ENCODE assay signal across 23 cellular contexts in genomic region chr2:98829586-98830270, GRCh38.
A peak's percentile ranks its signal among the peaks of the same experiment; 100 is the strongest.
DNase-seq lines count a peak whose midpoint lies in the region; ATAC-seq lines count a peak whose summit lies in the region.
"Had no signal": no experiment of that assay in that cellular context is flagged by ENCODE, and none has a peak within 500 bp of the region (broad histone marks: within the 10 kb centered on the region; RNA-seq: fewer than 3 reads in every experiment).

No MANE protein-coding gene starts in this region.

- peaks cover 66% of the 10 kb centered on the region for H3K4me1 Mint-ChIP-seq in T-helper 2 cell treated with Interferon-gamma antibody and Interleukin-4, amounts not matched to agents 5 μg/mL and 100 μg/mL, for 36 hours (ENCODE audit: low read depth)
- H3K4me1 Mint-ChIP-seq in CD4-positive, alpha-beta memory T cell = peaks cover 53 to 92% (median 75%) of the 10 kb centered on the region in 4 donors
- peaks cover 62% of the 10 kb centered on the region for H3K4me1 Mint-ChIP-seq in activated CD8-positive, alpha-beta T cell treated with anti-CD3 and anti-CD28 coated beads, Interleukin-2, amount 10 ng/mL, durations not matched to agents 7 days and 5 days (ENCODE audit: low read depth)
- H3K4me1 Mint-ChIP-seq in naive thymus-derived CD8-positive, alpha-beta T cell = peaks cover 21 to 66% (median 45%) of the 10 kb centered on the region in 4 donors
- H3K4me1 Mint-ChIP-seq: nephron had no signal

- no peak for ATAC-seq in activated CD8-positive, alpha-beta T cell treated with anti-CD3 and anti-CD28 coated beads, Interleukin-2, amount 10 ng/mL, durations not matched to agents 7 days and 5 days
- no peak for ATAC-seq in naive thymus-derived CD8-positive, alpha-beta T cell
- ATAC-seq: A549, gastrocnemius medialis, left cardiac atrium, upper lobe of right lung had no signal

- peak overlapping the region; percentile 44 for H3K27ac ChIP-seq in CD4-positive, alpha-beta memory T cell (ENCODE audit: low read depth, low read length)
- H3K27ac ChIP-seq: A549, brain microvascular endothelial cell, gastrocnemius medialis, SJCRH30, upper lobe of right lung had no signal

- no peak overlapping the region for H3K4me3 ChIP-seq in CD4-positive, alpha-beta memory T cell (ENCODE audit: low read length in 2 of 2)
- H3K4me3 ChIP-seq: A549, gastrocnemius medialis, HAP-1, SJCRH30, upper lobe of right lung had no signal

- intact Hi-C loops in CD4-positive, alpha-beta memory T cell (cut with micrococcal nuclease) = no loop called here
- intact Hi-C loops in cardiac septum (cut with DNase I) = loop anchor here (10.0 kb wide), 1 partner anchor 415 kb away; no protein-coding TSS in a partner anchor

- H3K36me3 ChIP-seq in CD4-positive, alpha-beta memory T cell (ENCODE audit: insufficient read depth, low read length) = no peaks in the 10 kb centered on the region
- H3K36me3 ChIP-seq: brain microvascular endothelial cell, gastrocnemius medialis, HAP-1, SJCRH30, upper lobe of right lung had no signal

- H3K27ac Mint-ChIP-seq in T-helper 2 cell treated with Interferon-gamma antibody and Interleukin-4, amounts not matched to agents 5 μg/mL and 100 μg/mL, for 36 hours = no peak overlapping the region
- H3K27ac Mint-ChIP-seq in CD4-positive, alpha-beta memory T cell = peak overlapping the region; percentile 75 to 94 (median 91)
- peak overlapping the region; percentile 77 for H3K27ac Mint-ChIP-seq in activated CD8-positive, alpha-beta T cell treated with anti-CD3 and anti-CD28 coated beads, Interleukin-2, amount 10 ng/mL, durations not matched to agents 7 days and 5 days
- H3K27ac Mint-ChIP-seq in naive thymus-derived CD8-positive, alpha-beta T cell = peak overlapping the region; percentile 37 to 90 (median 78)
- H3K27ac Mint-ChIP-seq: nephron had no signal

- CTCF ChIA-PET in CD4-positive, alpha-beta memory T cell (lab: Charles Lee; ENCODE audit: partially characterized antibody) = interaction anchor here (1.1 to 2.9 kb wide), 8 partner anchors 13 to 1023 kb away, joined by 3 to 22 read pairs (median 4); no protein-coding TSS in a partner anchor
- CTCF ChIA-PET in activated CD8-positive, alpha-beta T cell treated with anti-CD3 and anti-CD28 coated beads, Interleukin-2, amount 10 ng/mL, durations not matched to agents 7 days and 5 days (lab: Charles Lee) = interaction anchor here (0.8 to 7.2 kb wide), 10 partner anchors 8 to 197 kb away, joined by 3 to 49 read pairs (median 4); no protein-coding TSS in a partner anchor

- peaks cover 61% of the 10 kb centered on the region for H3K4me1 ChIP-seq in CD4-positive, alpha-beta memory T cell (ENCODE audit: insufficient read depth, low read length)
- H3K4me1 ChIP-seq: A549, HAP-1, SJCRH30 had no signal

- H3K27me3 Mint-ChIP-seq in T-helper 2 cell treated with Interferon-gamma antibody and Interleukin-4, amounts not matched to agents 5 μg/mL and 100 μg/mL, for 36 hours (ENCODE audit: low read depth) = no peaks in the 10 kb centered on the region
- H3K27me3 Mint-ChIP-seq in CD4-positive, alpha-beta memory T cell = no peaks in the 10 kb centered on the region
- H3K27me3 Mint-ChIP-seq in activated CD8-positive, alpha-beta T cell treated with anti-CD3 and anti-CD28 coated beads, Interleukin-2, amount 10 ng/mL, durations not matched to agents 7 days and 5 days (ENCODE audit: low read depth) = no peaks in the 10 kb centered on the region
- H3K27me3 Mint-ChIP-seq in naive thymus-derived CD8-positive, alpha-beta T cell = no peaks in the 10 kb centered on the region

- H3K9me3 Mint-ChIP-seq in T-helper 2 cell treated with Interferon-gamma antibody and Interleukin-4, amounts not matched to agents 5 μg/mL and 100 μg/mL, for 36 hours = no peaks in the 10 kb centered on the region
- no peaks in the 10 kb centered on the region for H3K9me3 Mint-ChIP-seq in CD4-positive, alpha-beta memory T cell
- H3K9me3 Mint-ChIP-seq in activated CD8-positive, alpha-beta T cell treated with anti-CD3 and anti-CD28 coated beads, Interleukin-2, amount 10 ng/mL, durations not matched to agents 7 days and 5 days (ENCODE audit: insufficient read depth) = no peaks in the 10 kb centered on the region
- H3K9me3 Mint-ChIP-seq in naive thymus-derived CD8-positive, alpha-beta T cell = no peaks in the 10 kb centered on the region
- H3K9me3 Mint-ChIP-seq: nephron had no signal

- H3K4me3 Mint-ChIP-seq in T-helper 2 cell treated with Interferon-gamma antibody and Interleukin-4, amounts not matched to agents 5 μg/mL and 100 μg/mL, for 36 hours = peak overlapping the region; percentile 72
- H3K4me3 Mint-ChIP-seq in CD4-positive, alpha-beta memory T cell = peak overlapping the region in 7 of 8 donors; percentile 61 to 75 (median 70)
- no peak overlapping the region for H3K4me3 Mint-ChIP-seq in activated CD8-positive, alpha-beta T cell treated with anti-CD3 and anti-CD28 coated beads, Interleukin-2, amount 10 ng/mL, durations not matched to agents 7 days and 5 days
- peak overlapping the region in 6 of 10 donors; percentile 24 to 72 (median 44) for H3K4me3 Mint-ChIP-seq in naive thymus-derived CD8-positive, alpha-beta T cell
- H3K4me3 Mint-ChIP-seq: nephron had no signal

- no peaks in the 10 kb centered on the region for H3K27me3 ChIP-seq in CD4-positive, alpha-beta memory T cell (ENCODE audit: insufficient read depth, low read length)
- H3K27me3 ChIP-seq: gastrocnemius medialis, upper lobe of right lung had no signal

- H3K9me3 ChIP-seq in CD4-positive, alpha-beta memory T cell (ENCODE audit: control insufficient read depth in 1 of 2, low read length in 2 of 2) = no peaks in the 10 kb centered on the region
- H3K9me3 ChIP-seq: A549, gastrocnemius medialis, HAP-1, SJCRH30, upper lobe of right lung had no signal

- no peaks in the 10 kb centered on the region for H3K36me3 Mint-ChIP-seq in T-helper 2 cell treated with Interferon-gamma antibody and Interleukin-4, amounts not matched to agents 5 μg/mL and 100 μg/mL, for 36 hours (ENCODE audit: low read depth)
- H3K36me3 Mint-ChIP-seq in CD4-positive, alpha-beta memory T cell = peaks cover 0 to 1% of the 10 kb centered on the region in 2 donors
- H3K36me3 Mint-ChIP-seq in activated CD8-positive, alpha-beta T cell treated with anti-CD3 and anti-CD28 coated beads, Interleukin-2, amount 10 ng/mL, durations not matched to agents 7 days and 5 days (ENCODE audit: low read depth) = no peaks in the 10 kb centered on the region
- no peaks in the 10 kb centered on the region for H3K36me3 Mint-ChIP-seq in naive thymus-derived CD8-positive, alpha-beta T cell

- no peak for DNase-seq in T-helper 2 cell treated with Interferon-gamma antibody and Interleukin-4, amounts not matched to agents 5 μg/mL and 100 μg/mL, for 36 hours (ENCODE audit: low spot score)
- no peak for DNase-seq in T-helper 2 cell
- no peak for DNase-seq in CD4-positive, alpha-beta memory T cell
- no peak for DNase-seq in activated CD8-positive, alpha-beta T cell treated with anti-CD3 and anti-CD28 coated beads, Interleukin-2, amount 10 ng/mL, durations not matched to agents 7 days and 5 days
- DNase-seq in naive thymus-derived CD8-positive, alpha-beta T cell = no peak
- no peak for DNase-seq in NCI-H2081 treated with DMSO at 0.1 percent for 48 hours (lab: John Stamatoyannopoulos, UW)
- DNase-seq in HuH-7.5 (ENCODE audit: low spot score) = no peak
- no peak for DNase-seq in cardiac septum (ENCODE audit: low spot score)
- DNase-seq: activated CD4-positive, CD25-positive, alpha-beta regulatory T cell treated with anti-CD3 and anti-CD28 coated beads, Interleukin-2, amount 50 U/mL, for 72 hours; brain microvascular endothelial cell; C1 segment of cervical spinal cord; dermis blood vessel endothelial cell; DMS79; gastrocnemius medialis; left cardiac atrium; mesenchymal stem cell; NCI-H774; SJCRH30; stimulated activated CD4-positive, alpha-beta T cell treated with anti-CD3 and anti-CD28 coated beads, Interleukin-2, amount 100 ng/mL, for 48 hours; upper lobe of right lung had no signal

- POLR2A ChIA-PET in CD4-positive, alpha-beta memory T cell (lab: Charles Lee; ENCODE audit: partially characterized antibody) = interaction anchor here (1.2 to 19.4 kb wide), 10 partner anchors 58 to 196 kb away, joined by 3 to 209 read pairs (median 3); partner anchors contain the start of gene MGAT4A
- POLR2A ChIA-PET in activated CD8-positive, alpha-beta T cell treated with anti-CD3 and anti-CD28 coated beads, Interleukin-2, amount 10 ng/mL, durations not matched to agents 7 days and 5 days (lab: Charles Lee) = interaction anchor here (0.6 to 1.6 kb wide), 5 partner anchors 58 to 184 kb away, joined by 3 to 9 read pairs (median 5); partner anchors contain the start of gene MGAT4A
- POLR2A ChIA-PET in naive thymus-derived CD8-positive, alpha-beta T cell (lab: Charles Lee) = interaction anchor here (0.8 to 1.7 kb wide), 6 partner anchors 11 to 221 kb away, joined by 3 to 8 read pairs (median 4); partner anchors contain the start of genes COA5, MGAT4A and UNC50
